Comparison of ENCODE assay signal across 16 cellular contexts in genomic region chr18:55853268-55853667, GRCh38.
DNase-seq lines count a peak whose midpoint lies in the region; ATAC-seq and TF ChIP-seq lines count a peak whose summit lies in the region.
"Had no signal": no experiment of that assay in that cellular context is flagged by ENCODE, and none has a peak within 500 bp of the region (broad histone marks: within the 10 kb centered on the region; RNA-seq: fewer than 3 reads in every experiment).

No MANE protein-coding gene starts in this region.

- 0 out of 2 replicates have a peak, but pooled peaks cover 7% of the 10 kb centered on the region for H3K9me2 ChIP-seq in GM23338 (ENCODE audit: insufficient read depth)

- H3K79me2 ChIP-seq in GM23338 (replicated peaks; ENCODE audit: insufficient read depth) (no peaks in the 10 kb centered on the region), OCI-LY3 (ENCODE audit: low read length) (no peaks in the 10 kb centered on the region)

- in situ Hi-C loops in KBM-7 (cut with MboI; ENCODE audit: low pct_unique_long_range_greater_than_20kb, low sequenced_read_pairs), result no loop called here

- WGBS in endodermal cell (ENCODE audit: insufficient coverage in 1 of 2, insufficient read length in 1 of 2), 2 experiments, result 96 to 100% methylated on average over 1 to 3 of the region's 3 CpGs

- peaks cover 16% of the 10 kb centered on the region for H3K4me1 ChIP-seq in GM23338 (ENCODE audit: insufficient read depth)
- H3K4me1 ChIP-seq in OCI-LY3 (ENCODE audit: low read length), result peaks cover 24% of the 10 kb centered on the region
- no peaks in the 10 kb centered on the region for H3K4me1 ChIP-seq in endodermal cell (ENCODE audit: control insufficient read depth, insufficient read depth, low read length)

- H3K4me3 Mint-ChIP-seq in GM23338 (no peak overlapping the region), endodermal cell (no peak overlapping the region)
- H3K4me3 Mint-ChIP-seq: CD8-positive, alpha-beta memory T cell; HFFc6; IgD-negative memory B cell had no signal

- H3K4me2 ChIP-seq in GM23338, result no peak overlapping the region
- no peak overlapping the region for H3K4me2 ChIP-seq in OCI-LY3 (ENCODE audit: low read length)
- H3K4me2 ChIP-seq: A549, BLaER1 had no signal

- H3K4me1 Mint-ChIP-seq in GM23338 (peaks cover 23% of the 10 kb centered on the region), endodermal cell (peaks cover 11% of the 10 kb centered on the region)
- H3K4me1 Mint-ChIP-seq: CD8-positive, alpha-beta memory T cell; IgD-negative memory B cell had no signal

- no peaks in the 10 kb centered on the region for H3K27me3 ChIP-seq in GM23338 (ENCODE audit: insufficient read depth)
- H3K27me3 ChIP-seq in OCI-LY3 (ENCODE audit: low read depth, low read length), result no peaks in the 10 kb centered on the region
- peaks cover 32% of the 10 kb centered on the region for H3K27me3 ChIP-seq in endodermal cell (ENCODE audit: control insufficient read depth, insufficient read depth, low read length, poor library complexity, severe bottlenecking)
- H3K27me3 ChIP-seq: BLaER1 had no signal

- H3K36me3 ChIP-seq in GM23338 (ENCODE audit: insufficient read depth) (no peaks in the 10 kb centered on the region), OCI-LY3 (replicated peaks; ENCODE audit: low read depth, low read length) (no peaks in the 10 kb centered on the region), endodermal cell (ENCODE audit: control insufficient read depth, insufficient read depth, low read length) (no peaks in the 10 kb centered on the region)
- H3K36me3 ChIP-seq: BLaER1 had no signal

- no peak for DNase-seq in GM23338 (ENCODE audit: low spot score)
- DNase-seq in endodermal cell, result no peak
- DNase-seq in KBM-7, result no peak
- DNase-seq in nucleus accumbens (lab: John Stamatoyannopoulos, UW), result no peak
- DNase-seq: AML-193; Caco-2; CD8-positive, alpha-beta memory T cell; GOT3; HCEC 1CT; HFFc6 had no signal

- H3K9ac ChIP-seq in OCI-LY3 (ENCODE audit: low read length) (no peak overlapping the region), endodermal cell (ENCODE audit: extremely low read depth, low read length, poor library complexity, severe bottlenecking) (no peak overlapping the region)
- H3K9ac ChIP-seq: BLaER1 had no signal

- H3K27ac ChIP-seq in GM23338 (ENCODE audit: low read depth) (no peak overlapping the region), OCI-LY3 (ENCODE audit: low read length) (no peak overlapping the region), endodermal cell (ENCODE audit: low read depth, low read length) (no peak overlapping the region)
- H3K27ac ChIP-seq: A549, BLaER1 had no signal

- ATAC-seq in GM23338, result peak; percentile 26; the same call in 2 of the 3 replicates
- no peak for ATAC-seq in GM18502 (IDR thresholded peaks at IDR 0.05; ENCODE audit: poor library complexity, unreplicated experiment)
- ATAC-seq: A549, GM12878 had no signal

- H3K9me3 Mint-ChIP-seq in GM23338 (no peaks in the 10 kb centered on the region; the same call in 2 of the 3 replicates), endodermal cell (no peaks in the 10 kb centered on the region)
- H3K9me3 Mint-ChIP-seq: HFFc6 had no signal

- H4K20me1 ChIP-seq in GM23338 (replicated peaks; ENCODE audit: insufficient read depth), result no peaks in the 10 kb centered on the region
- no peaks in the 10 kb centered on the region for H4K20me1 ChIP-seq in OCI-LY3 (ENCODE audit: insufficient read depth, low read length)
- H4K20me1 ChIP-seq: BLaER1 had no signal

- no peaks in the 10 kb centered on the region for H3K36me3 Mint-ChIP-seq in GM23338 (ENCODE audit: low read depth)
- H3K36me3 Mint-ChIP-seq in endodermal cell (ENCODE audit: low read depth), result no peaks in the 10 kb centered on the region
- H3K36me3 Mint-ChIP-seq: CD8-positive, alpha-beta memory T cell had no signal

- H2AFZ ChIP-seq in GM23338 (no peak overlapping the region), OCI-LY3 (ENCODE audit: low read depth, low read length) (no peak overlapping the region)

- peak; percentile 35 to 37 for TF ChIP-seq CTCF in GM23338 (conservative IDR thresholded peaks at IDR 0.05; ENCODE audit: low read depth in 2 of 2)
- TF ChIP-seq CTCF in OCI-LY3 (IDR thresholded peaks at IDR 0.05; ENCODE audit: low read depth, low read length), result peak; percentile 54
- TF ChIP-seq CTCF in endodermal cell (conservative IDR thresholded peaks at IDR 0.05), result peak; percentile 27

- H3F3A ChIP-seq in GM23338 (replicated peaks; ENCODE audit: low read depth), result no peaks in the 10 kb centered on the region

- H3K4me3 ChIP-seq in GM23338 (no peak overlapping the region), OCI-LY3 (ENCODE audit: low read length) (no peak overlapping the region), endodermal cell (ENCODE audit: low read length) (no peak overlapping the region)
- H3K4me3 ChIP-seq: A549, BLaER1, GM12878 had no signal

- H3K27ac Mint-ChIP-seq in GM23338 (no peak overlapping the region), endodermal cell (no peak overlapping the region)
- H3K27ac Mint-ChIP-seq: CD8-positive, alpha-beta memory T cell; HFFc6; IgD-negative memory B cell had no signal

- H3K27me3 Mint-ChIP-seq in GM23338 (ENCODE audit: insufficient read depth, low read depth, poor library complexity), result no peaks in the 10 kb centered on the region
- peaks cover 53% of the 10 kb centered on the region for H3K27me3 Mint-ChIP-seq in endodermal cell (ENCODE audit: insufficient read depth)
- H3K27me3 Mint-ChIP-seq: CD8-positive, alpha-beta memory T cell had no signal

- H3K9me3 ChIP-seq in OCI-LY3 (ENCODE audit: insufficient read depth, low read length), result no peaks in the 10 kb centered on the region
- no peaks in the 10 kb centered on the region for H3K9me3 ChIP-seq in endodermal cell (ENCODE audit: control insufficient read depth, low read length)
- H3K9me3 ChIP-seq: A549, BLaER1, Caco-2 had no signal

TF ChIP-seq in GM23338, 12 proteins besides CTCF, POLR2A, EP300 and RAD21:
- TF ChIP-seq REST (IDR thresholded peaks at IDR 0.05; ENCODE audit: unreplicated experiment), result no peak
- TF ChIP-seq CREB1 (CRISPR knock-in tag; IDR thresholded peaks at IDR 0.05; ENCODE audit: low read depth), result no peak
- TF ChIP-seq POLR2AphosphoS5 (IDR thresholded peaks at IDR 0.05; ENCODE audit: low read depth), result no peak
- TF ChIP-seq EZH2 (IDR thresholded peaks at IDR 0.05; ENCODE audit: low read depth, unreplicated experiment), result no peak
- TF ChIP-seq NANOG (IDR thresholded peaks at IDR 0.05; ENCODE audit: borderline replicate concordance), result no peak
- no peak for TF ChIP-seq EZH2phosphoT487 (IDR thresholded peaks at IDR 0.05; ENCODE audit: unreplicated experiment)
- TF ChIP-seq ZNF331 (CRISPR knock-in tag; IDR thresholded peaks at IDR 0.05; ENCODE audit: low read depth), result no peak
